Comparison of ENCODE assay signal across 15 cellular contexts in the genomic region with DNA sequence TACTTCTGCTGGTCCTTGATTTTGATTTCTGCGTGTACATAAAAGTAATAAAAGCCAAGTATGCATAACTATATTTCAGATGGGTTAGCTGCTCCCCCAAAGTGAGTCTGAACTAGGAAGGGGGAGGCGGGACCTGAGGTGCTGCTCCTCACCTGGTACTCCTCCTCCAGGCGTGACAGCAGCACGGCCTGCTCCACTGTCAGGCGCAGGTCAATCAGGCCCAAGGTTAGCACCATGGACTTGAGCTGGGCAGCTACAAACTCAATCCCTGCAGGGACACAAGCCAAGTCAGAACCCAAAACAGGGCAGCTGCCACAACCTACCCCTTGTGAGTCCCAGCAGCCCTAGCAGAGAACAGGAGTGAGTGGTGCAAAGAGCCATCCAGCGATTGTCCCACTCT. TPM values are rescaled to one million over a fixed set of nuclear protein-coding genes. Genes with fewer than 3 reads are reported as not detected.
DNase-seq lines count a peak whose midpoint lies in the region; ATAC-seq and TF ChIP-seq lines count a peak whose summit lies in the region.
"Had no signal": no experiment of that assay in that cellular context is flagged by ENCODE, and none has a peak within 500 bp of the region (broad histone marks: within the 10 kb centered on the region; RNA-seq: fewer than 3 reads in every experiment).

No MANE protein-coding gene starts in this region.

- DNase-seq in cardiac septum (ENCODE audit: low spot score) (peak; percentile 50), left cardiac atrium (no peak), mesothelial cell of epicardium (ENCODE audit: low spot score in 2 of 2, unreplicated experiment in 2 of 2) (no peak), posterior vena cava (ENCODE audit: low spot score) (peak; percentile 58), transverse colon (no peak), NCI-H2081 (lab: John Stamatoyannopoulos, UW) (no peak), hepatic stellate cell (ENCODE audit: low spot score) (no peak)
- DNase-seq: 8988T; Calu3; CD8-positive, alpha-beta T cell; DMS79 treated with DMSO at 0.1 percent for 48 hours; GF-D8; H9 had no signal

- peaks cover 16% of the 10 kb centered on the region for H3K4me1 Mint-ChIP-seq in mesothelial cell of epicardium

- no peaks in the 10 kb centered on the region for H3K9me3 ChIP-seq in transverse colon
- H3K9me3 ChIP-seq: BLaER1 had no signal

- TF ChIP-seq CTCF in mesothelial cell of epicardium (IDR thresholded peaks at IDR 0.05; ENCODE audit: unreplicated experiment) (no peak), transverse colon (IDR thresholded peaks at IDR 0.05) (no peak)

- intact Hi-C loops in cardiac septum (cut with DNase I) (no loop called here), left cardiac atrium (cut with DNase I) (no loop called here), posterior vena cava (cut with DNase I) (no loop called here), transverse colon (cut with DNase I; ENCODE audit: low total_unique reads) (no loop called here)

- ATAC-seq in left cardiac atrium: no peak
- ATAC-seq: CD8-positive, alpha-beta T cell had no signal

- in situ Hi-C loops in transverse colon (cut with MboI; ENCODE audit: low pct_ligation_motif_present in 1 of 4, low pct_unique_long_range_greater_than_20kb in 1 of 4, low sequenced_read_pairs in 3 of 4): loop anchor here in 2 of 4 donors (10.0 kb wide), 3 partner anchors 46 to 346 kb away; a partner anchor contains a TSS

- 93 to 100% methylated on average over 1 to 6 of the region's 6 CpGs for WGBS in transverse colon (ENCODE audit: low coverage in 1 of 2), 2 donors

- H3K27me3 Mint-ChIP-seq in mesothelial cell of epicardium (ENCODE audit: low read depth): no peaks in the 10 kb centered on the region

- H3K36me3 Mint-ChIP-seq in mesothelial cell of epicardium: peaks cover 5% of the 10 kb centered on the region

- no peak overlapping the region for H3K27ac ChIP-seq in transverse colon
- H3K27ac ChIP-seq: BLaER1 had no signal

- H3K27ac Mint-ChIP-seq in mesothelial cell of epicardium: peak overlapping the region; percentile 16
- H3K27ac Mint-ChIP-seq: CD8-positive, alpha-beta T cell; H9 had no signal

- no peaks in the 10 kb centered on the region for H3K27me3 ChIP-seq in transverse colon
- H3K27me3 ChIP-seq: BLaER1 had no signal

- no peaks in the 10 kb centered on the region for H3K9me3 Mint-ChIP-seq in mesothelial cell of epicardium
- H3K9me3 Mint-ChIP-seq: CD8-positive, alpha-beta T cell; H9 had no signal

- no peaks in the 10 kb centered on the region for H3K4me1 ChIP-seq in transverse colon

- no peak overlapping the region for H3K4me3 ChIP-seq in transverse colon
- H3K4me3 ChIP-seq: BLaER1 had no signal

- no peak for TF ChIP-seq POLR2A in transverse colon (IDR thresholded peaks at IDR 0.05)

- TF ChIP-seq EP300 in transverse colon (IDR thresholded peaks at IDR 0.05; ENCODE audit: low read depth): no peak

- H3K4me3 Mint-ChIP-seq in mesothelial cell of epicardium: no peak overlapping the region
- H3K4me3 Mint-ChIP-seq: CD8-positive, alpha-beta T cell; H9 had no signal

- peaks cover 0 to 4% (median 0%) of the 10 kb centered on the region in 4 donors for H3K36me3 ChIP-seq in transverse colon

RNA-seq across cellular contexts. Expression of a gene that starts 18.0 kb away (rescaled TPM):
- total RNA-seq in cardiac septum (31.5 TPM), left cardiac atrium (10 to 100 TPM; 21.7 to 30.5 TPM), mesothelial cell of epicardium (26.8 to 30.9 TPM (median 29.9 TPM) in 3 replicates), posterior vena cava (10 to 100 TPM; 12.1 to 18.3 TPM), transverse colon (10 to 100 TPM; 17.3 to 65.1 (median 24.7) TPM)

RNA-seq across cellular contexts. Expression of a gene that starts 18.2 kb away (rescaled TPM):
- 17.9 TPM for total RNA-seq in cardiac septum
- total RNA-seq in left cardiac atrium: 10 to 100 TPM; 14.6 to 15.1 TPM
- total RNA-seq in mesothelial cell of epicardium: 10.8 to 12.2 TPM (median 11.3 TPM) in 3 replicates
- total RNA-seq in posterior vena cava: 10 to 100 TPM; 12.6 to 21.4 TPM
- total RNA-seq in transverse colon: 10 to 100 TPM in 2 of 4 donors, 1 to 10 TPM in 2; 7.0 to 39.6 (median 9.4) TPM

RNA-seq across cellular contexts. Expression of a gene that starts 48.3 kb away (rescaled TPM):
- total RNA-seq in cardiac septum (1.9 TPM), left cardiac atrium (1 to 10 TPM; 1.4 to 2.0 TPM), mesothelial cell of epicardium (2.9 to 3.2 TPM (median 3.2 TPM) in 3 replicates), posterior vena cava (1 to 10 TPM; 1.1 to 2.4 TPM), transverse colon (1 to 10 TPM in 1 of 4 donors, under 1 TPM in 2, not detected in 1; 0.64 to 1.8 (median 0.82) TPM)
- total RNA-seq: H1 had no signal

RNA-seq across cellular contexts. Expression of a gene that starts 48.8 kb away (rescaled TPM):
- total RNA-seq in cardiac septum (261 TPM), left cardiac atrium (100 to 1,000 TPM; 179 to 183 TPM), mesothelial cell of epicardium (122 to 126 TPM (median 123 TPM) in 3 replicates), posterior vena cava (10 to 100 TPM; 55.2 to 60.8 TPM), transverse colon (100 to 1,000 TPM in 2 of 4 donors, 10 to 100 TPM in 2; 65.9 to 178 (median 97.7) TPM)

Comparison
In these comparisons a context has a peak if more than half of its experiments do, and no peak if none do; other contexts are left out.
1. DNase-seq: peak in cardiac septum (single experiment) and posterior vena cava (single experiment); none in left cardiac atrium (single experiment), mesothelial cell of epicardium (0 of 2), transverse colon (single experiment), NCI-H2081 (0 of 2) and hepatic stellate cell (single experiment).